17 cellular contexts compared by ENCODE assay signal in the genomic region with DNA sequence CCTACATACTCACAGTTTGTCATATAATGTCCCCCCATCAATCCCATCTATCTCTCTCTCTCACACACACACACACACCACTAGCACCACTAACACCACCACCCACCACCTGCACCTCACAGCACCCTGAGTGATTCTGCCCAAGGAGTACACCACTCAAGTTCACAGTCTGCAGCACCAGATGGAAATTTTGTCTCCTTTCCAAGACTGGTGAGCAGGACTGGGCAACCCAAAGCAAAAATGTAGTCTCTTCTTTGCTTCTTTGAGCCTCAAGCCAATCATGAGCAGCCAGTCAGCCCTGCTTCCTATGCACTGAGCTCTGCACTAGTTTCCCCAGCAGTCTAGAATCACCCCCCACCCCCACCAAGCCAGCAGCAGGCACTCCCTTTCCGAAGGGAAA. TPM values are rescaled to one million over a fixed set of nuclear protein-coding genes. Genes with fewer than 3 reads are reported as not detected.
"Had no signal": no experiment of that assay in that cellular context is flagged by ENCODE, and none has a peak within 500 bp of the region (broad histone marks: within the 10 kb centered on the region; RNA-seq: fewer than 3 reads in every experiment).

No MANE protein-coding gene starts in this region.

- H3K4me1 ChIP-seq: psoas muscle had no signal

- H3K27ac ChIP-seq: body of pancreas, psoas muscle had no signal

- H3K4me3 Mint-ChIP-seq: activated CD4-positive, alpha-beta T cell treated with anti-CD3 and anti-CD28 coated beads for 36 hours; activated naive CD8-positive, alpha-beta T cell treated with anti-CD3 and anti-CD28 coated beads, Interleukin-2, amount 10 ng/mL, durations not matched to agents 7 days and 5 days; immature natural killer cell; memory B cell; naive B cell; neural crest cell; stimulated activated naive CD8-positive, alpha-beta T cell treated with anti-CD3 and anti-CD28 coated beads, Interleukin-15, amount 100 ng/mL, for 72 hours; type B pancreatic cell; WTC11 had no signal

- H3K9me3 ChIP-seq: body of pancreas, mucosa of descending colon had no signal

- FAIRE-seq: colon, frontal cortex, small intestine, TTC549 had no signal

- H3K27me3 ChIP-seq: body of pancreas had no signal

- H3K27ac Mint-ChIP-seq: activated CD4-positive, alpha-beta T cell treated with anti-CD3 and anti-CD28 coated beads for 36 hours; activated naive CD8-positive, alpha-beta T cell treated with anti-CD3 and anti-CD28 coated beads, Interleukin-2, amount 10 ng/mL, durations not matched to agents 7 days and 5 days; immature natural killer cell; memory B cell; naive B cell; stimulated activated naive CD8-positive, alpha-beta T cell treated with anti-CD3 and anti-CD28 coated beads, Interleukin-15, amount 100 ng/mL, for 72 hours; type B pancreatic cell; WTC11 had no signal

- H3K36me3 Mint-ChIP-seq: activated naive CD8-positive, alpha-beta T cell treated with anti-CD3 and anti-CD28 coated beads, Interleukin-2, amount 10 ng/mL, durations not matched to agents 7 days and 5 days; immature natural killer cell; type B pancreatic cell; WTC11 had no signal

- H3K4me3 ChIP-seq: body of pancreas, mucosa of descending colon, psoas muscle had no signal

- H3K4me1 Mint-ChIP-seq: activated naive CD8-positive, alpha-beta T cell treated with anti-CD3 and anti-CD28 coated beads, Interleukin-2, amount 10 ng/mL, durations not matched to agents 7 days and 5 days; stimulated activated naive CD8-positive, alpha-beta T cell treated with anti-CD3 and anti-CD28 coated beads, Interleukin-15, amount 100 ng/mL, for 72 hours had no signal

- H3K9me3 Mint-ChIP-seq: immature natural killer cell; neural crest cell; stimulated activated naive CD8-positive, alpha-beta T cell treated with anti-CD3 and anti-CD28 coated beads, Interleukin-15, amount 100 ng/mL, for 72 hours; type B pancreatic cell had no signal

RNA-seq across cellular contexts. Expression of a gene that starts 15.0 kb away (rescaled TPM):
- total RNA-seq: activated CD4-positive, alpha-beta T cell treated with anti-CD3 and anti-CD28 coated beads for 36 hours; activated naive CD8-positive, alpha-beta T cell treated with anti-CD3 and anti-CD28 coated beads, Interleukin-2, amount 10 ng/mL, durations not matched to agents 7 days and 5 days; T-helper 2 cell treated with Interferon-gamma antibody and Interleukin-4, amounts not matched to agents 100 ng/mL and 5 ng/mL, for 36 hours had no signal
